Comparison of ENCODE assay signal across 9 cellular contexts in the genomic region with DNA sequence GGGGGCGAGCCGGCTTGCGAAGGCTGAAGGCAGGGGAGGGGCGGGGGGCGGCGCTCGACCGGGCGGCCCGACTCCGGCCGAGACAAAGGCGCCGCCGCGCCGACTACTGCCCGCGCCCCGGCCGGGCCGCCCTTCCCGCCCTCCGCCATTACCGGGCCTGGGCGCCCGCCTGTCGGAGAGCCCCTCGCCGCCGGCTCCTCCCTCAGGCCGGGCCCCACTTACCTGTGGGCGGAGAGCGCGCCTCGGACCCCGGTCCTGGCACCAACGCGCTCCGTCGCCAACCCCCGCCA. TPM values are rescaled to one million over a fixed set of nuclear protein-coding genes. Genes with fewer than 3 reads are reported as not detected.
DNase-seq lines count a peak whose midpoint lies in the region; ATAC-seq lines count a peak whose summit lies in the region.
"Had no signal": no experiment of that assay in that cellular context is flagged by ENCODE, and none has a peak within 500 bp of the region (broad histone marks: within the 10 kb centered on the region; RNA-seq: fewer than 3 reads in every experiment).

No MANE protein-coding gene starts in this region.

- peaks cover 0 to 4% (median 0%) of the 10 kb centered on the region in 8 donors for H3K9me3 Mint-ChIP-seq in CD4-positive, alpha-beta memory T cell
- no peaks in the 10 kb centered on the region for H3K9me3 Mint-ChIP-seq in activated CD4-positive, alpha-beta memory T cell treated with anti-CD3 and anti-CD28 coated beads, Interleukin-2, amount 10 ng/mL, durations not matched to agents 7 days and 5 days
- H3K9me3 Mint-ChIP-seq in stimulated activated naive CD8-positive, alpha-beta T cell treated with anti-CD3 and anti-CD28 coated beads, Interleukin-15, amount 100 ng/mL, for 72 hours: no peaks in the 10 kb centered on the region
- H3K9me3 Mint-ChIP-seq: T-helper 1 cell treated with Interleukin-12 subunit alpha and Interleukin-12 subunit beta and Interleukin-4 antibody, amounts not matched to agents 30 μg/mL and 1 μg/mL, for 36 hours had no signal

- no peak overlapping the region for H3K27ac Mint-ChIP-seq in CD4-positive, alpha-beta memory T cell
- H3K27ac Mint-ChIP-seq in activated CD4-positive, alpha-beta memory T cell treated with anti-CD3 and anti-CD28 coated beads, Interleukin-2, amount 10 ng/mL, durations not matched to agents 7 days and 5 days: no peak overlapping the region
- peak overlapping the region in 1 of 2 donors; percentile 65 for H3K27ac Mint-ChIP-seq in stimulated activated naive CD8-positive, alpha-beta T cell treated with anti-CD3 and anti-CD28 coated beads, Interleukin-15, amount 100 ng/mL, for 72 hours

- H3K4me1 ChIP-seq in CD4-positive, alpha-beta memory T cell (ENCODE audit: insufficient read depth, low read length): peaks cover 29% of the 10 kb centered on the region

- H3K36me3 Mint-ChIP-seq in CD4-positive, alpha-beta memory T cell: peaks cover 0 to 11% of the 10 kb centered on the region in 2 donors
- peaks cover 7% of the 10 kb centered on the region for H3K36me3 Mint-ChIP-seq in activated CD4-positive, alpha-beta memory T cell treated with anti-CD3 and anti-CD28 coated beads, Interleukin-2, amount 10 ng/mL, durations not matched to agents 7 days and 5 days (ENCODE audit: low read depth)

- CTCF ChIA-PET in CD4-positive, alpha-beta memory T cell (lab: Charles Lee; ENCODE audit: partially characterized antibody): interaction anchor here (1.2 to 2.0 kb wide), 4 partner anchors 8 to 245 kb away, joined by 3 to 15 read pairs (median 4); no protein-coding TSS in a partner anchor
- CTCF ChIA-PET in activated CD4-positive, alpha-beta memory T cell treated with anti-CD3 and anti-CD28 coated beads, Interleukin-2, amount 10 ng/mL, durations not matched to agents 7 days and 5 days (lab: Charles Lee): interaction anchor here (1.0 to 2.1 kb wide), 5 partner anchors 19 to 245 kb away, joined by 3 to 7 read pairs (median 5); no protein-coding TSS in a partner anchor

- peak overlapping the region; percentile 65 for H3K27ac ChIP-seq in CD4-positive, alpha-beta memory T cell (ENCODE audit: low read depth, low read length)

- no peaks in the 10 kb centered on the region for H3K36me3 ChIP-seq in CD4-positive, alpha-beta memory T cell (ENCODE audit: insufficient read depth, low read length)

- H3K4me3 ChIP-seq in CD4-positive, alpha-beta memory T cell (ENCODE audit: low read length in 2 of 2): no peak overlapping the region
- H3K4me3 ChIP-seq in iPS-11a (ENCODE audit: low read depth, low read length): peak overlapping the region; percentile 70

- intact Hi-C loops in CD4-positive, alpha-beta memory T cell (cut with micrococcal nuclease): loop anchor here (1.0 to 10.0 kb wide), 9 partner anchors 19 to 1700 kb away; a partner anchor contains a TSS

- no peak for DNase-seq in CD4-positive, alpha-beta memory T cell
- DNase-seq in activated CD4-positive, alpha-beta memory T cell treated with anti-CD3 and anti-CD28 coated beads, Interleukin-2, amount 10 ng/mL, durations not matched to agents 7 days and 5 days: no peak
- DNase-seq in stimulated activated naive CD8-positive, alpha-beta T cell treated with anti-CD3 and anti-CD28 coated beads, Interleukin-15, amount 100 ng/mL, for 72 hours: no peak
- no peak for DNase-seq in 8988T
- no peak for DNase-seq in activated CD8-positive, alpha-beta memory T cell treated with anti-CD3 and anti-CD28 coated beads, Interleukin-2, amount 50 U/mL, for 4 hours

- peak; percentile 30 for ATAC-seq in GM19043 (IDR thresholded peaks at IDR 0.05; ENCODE audit: low read depth, unreplicated experiment)
- peak; percentile 55 for ATAC-seq in HG03135 (IDR thresholded peaks at IDR 0.05; ENCODE audit: unreplicated experiment)
- peak; percentile 80 for ATAC-seq in stimulated activated naive CD8-positive, alpha-beta T cell treated with anti-CD3 and anti-CD28 coated beads, Interleukin-15, amount 100 ng/mL, for 72 hours

- H3K9me3 ChIP-seq in CD4-positive, alpha-beta memory T cell (ENCODE audit: control insufficient read depth in 1 of 2, low read length in 2 of 2): no peaks in the 10 kb centered on the region

- peak overlapping the region in 3 of 8 donors; percentile 59 to 91 (median 88) for H3K4me3 Mint-ChIP-seq in CD4-positive, alpha-beta memory T cell
- H3K4me3 Mint-ChIP-seq in activated CD4-positive, alpha-beta memory T cell treated with anti-CD3 and anti-CD28 coated beads, Interleukin-2, amount 10 ng/mL, durations not matched to agents 7 days and 5 days: peak overlapping the region; percentile 82
- H3K4me3 Mint-ChIP-seq in stimulated activated naive CD8-positive, alpha-beta T cell treated with anti-CD3 and anti-CD28 coated beads, Interleukin-15, amount 100 ng/mL, for 72 hours: peak overlapping the region; percentile 88 to 94

- POLR2A ChIA-PET in CD4-positive, alpha-beta memory T cell (lab: Charles Lee; ENCODE audit: partially characterized antibody): interaction anchor here (0.7 to 4.2 kb wide), 10 partner anchors 13 to 1412 kb away, joined by 3 to 82 read pairs (median 5); a partner anchor contains a TSS
- POLR2A ChIA-PET in activated CD4-positive, alpha-beta memory T cell treated with anti-CD3 and anti-CD28 coated beads, Interleukin-2, amount 10 ng/mL, durations not matched to agents 7 days and 5 days (lab: Charles Lee): interaction anchor here (0.8 to 4.0 kb wide), 17 partner anchors 9 to 246 kb away, joined by 3 to 79 read pairs (median 6); a partner anchor contains a TSS

- no peaks in the 10 kb centered on the region for H3K27me3 Mint-ChIP-seq in CD4-positive, alpha-beta memory T cell
- no peaks in the 10 kb centered on the region for H3K27me3 Mint-ChIP-seq in activated CD4-positive, alpha-beta memory T cell treated with anti-CD3 and anti-CD28 coated beads, Interleukin-2, amount 10 ng/mL, durations not matched to agents 7 days and 5 days
- no peaks in the 10 kb centered on the region for H3K27me3 Mint-ChIP-seq in stimulated activated naive CD8-positive, alpha-beta T cell treated with anti-CD3 and anti-CD28 coated beads, Interleukin-15, amount 100 ng/mL, for 72 hours

- H3K4me1 Mint-ChIP-seq in CD4-positive, alpha-beta memory T cell: peaks cover 18 to 32% (median 21%) of the 10 kb centered on the region in 4 donors
- H3K4me1 Mint-ChIP-seq in activated CD4-positive, alpha-beta memory T cell treated with anti-CD3 and anti-CD28 coated beads, Interleukin-2, amount 10 ng/mL, durations not matched to agents 7 days and 5 days: peaks cover 25% of the 10 kb centered on the region
- peaks cover 30% of the 10 kb centered on the region for H3K4me1 Mint-ChIP-seq in stimulated activated naive CD8-positive, alpha-beta T cell treated with anti-CD3 and anti-CD28 coated beads, Interleukin-15, amount 100 ng/mL, for 72 hours

- H3K27me3 ChIP-seq in CD4-positive, alpha-beta memory T cell (ENCODE audit: insufficient read depth, low read length): no peaks in the 10 kb centered on the region

RNA-seq across cellular contexts. Expression of a gene that starts 0.3 kb away (rescaled TPM):
- 10 to 100 TPM; 11.9 to 14.9 TPM for total RNA-seq in CD4-positive, alpha-beta memory T cell
- polyA plus RNA-seq in CD4-positive, alpha-beta memory T cell: 10 to 100 TPM; 11.9 to 13.5 TPM
- total RNA-seq in activated CD4-positive, alpha-beta memory T cell treated with anti-CD3 and anti-CD28 coated beads, Interleukin-2, amount 10 ng/mL, durations not matched to agents 7 days and 5 days: 10 to 100 TPM; 16.1 to 16.5 TPM

Comparison
In these comparisons a context has a peak if more than half of its experiments do, and no peak if none do; other contexts are left out.
1. ATAC-seq: peak in every context shown above with its lines; median percentile 80 in stimulated activated naive CD8-positive, alpha-beta T cell treated with anti-CD3 and anti-CD28 coated beads, Interleukin-15, amount 100 ng/mL, for 72 hours; 55 in HG03135; 30 in GM19043.